In the genomic region with DNA sequence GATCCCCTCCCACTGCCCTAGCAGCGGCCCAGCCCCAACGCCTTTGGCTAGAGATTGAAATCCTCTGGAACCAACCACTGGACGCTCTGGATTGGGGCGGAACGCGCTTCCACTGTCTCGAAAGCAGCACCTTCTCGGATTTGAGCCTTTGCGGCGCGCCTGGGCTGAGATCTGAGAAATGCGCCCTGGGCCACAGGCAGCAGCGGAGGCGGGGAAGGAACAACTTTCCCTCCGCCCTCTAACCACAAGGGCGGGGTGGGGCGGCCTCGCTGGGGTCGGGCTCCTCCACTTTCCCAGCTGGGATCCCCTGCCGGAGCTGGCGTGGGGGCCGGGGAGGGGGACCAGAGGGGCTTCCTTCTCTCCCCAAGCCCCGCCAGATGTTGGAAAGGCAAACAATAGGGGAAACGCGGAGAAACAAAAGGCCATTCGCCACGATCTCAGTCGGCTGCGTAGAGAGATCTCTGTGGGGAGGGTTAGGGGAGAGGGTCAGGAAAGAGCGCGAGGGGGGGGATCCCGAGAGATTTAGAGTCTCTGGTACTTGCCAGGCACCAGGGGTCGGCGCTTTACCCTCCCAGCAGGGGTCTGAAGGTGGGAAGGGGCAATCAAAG, we compare ENCODE assay signal across 8 cellular contexts. TPM values are rescaled to one million over a fixed set of nuclear protein-coding genes. Genes with fewer than 3 reads are reported as not detected.
DNase-seq lines count a peak whose midpoint lies in the region; ATAC-seq and TF ChIP-seq lines count a peak whose summit lies in the region.

No MANE protein-coding gene starts in this region.

- intact Hi-C loops in colonic mucosa (cut with DNase I), result loop anchor here (2.0 to 10.0 kb wide), 3 partner anchors 62 to 196 kb away; no protein-coding TSS in a partner anchor
- intact Hi-C loops in left colon (cut with DNase I, micrococcal nuclease), result no loop called here

- DNase-seq in AG09309 (ENCODE audit: low read depth), result no peak
- peak; percentile 67 for DNase-seq in activated CD4-positive, alpha-beta T cell treated with anti-CD3 and anti-CD28 coated beads for 48 hours
- DNase-seq in colonic mucosa, result peak; percentile 92
- DNase-seq in left colon, result peak; percentile 85 to 87
- DNase-seq in stimulated activated CD4-positive, alpha-beta T cell treated with anti-CD3 and anti-CD28 coated beads, Interleukin-15, amount 100 ng/mL, for 1 hour (ENCODE audit: low read depth in 1 of 2, low spot score in 1 of 2), result peak; percentile 9 to 10
- no peak for DNase-seq in AML-193 (lab: John Stamatoyannopoulos, UW)

- H3K36me3 ChIP-seq in colonic mucosa, result no peaks in the 10 kb centered on the region

- no peaks in the 10 kb centered on the region for H3K4me1 ChIP-seq in colonic mucosa

- no peaks in the 10 kb centered on the region for H3K27me3 ChIP-seq in colonic mucosa

- peak overlapping the region; percentile 71 to 99 for H3K9ac ChIP-seq in colonic mucosa (ENCODE audit: low read depth in 2 of 2, low read length in 2 of 2)

- H3K27ac ChIP-seq in colonic mucosa, result peak overlapping the region; percentile 96

- no peaks in the 10 kb centered on the region for H3K9me3 ChIP-seq in colonic mucosa

- peak overlapping the region; percentile 48 for H3K4me3 ChIP-seq in AG09309 (ENCODE audit: control insufficient read depth, low read depth, low read length)
- H3K4me3 ChIP-seq in colonic mucosa, result peak overlapping the region; percentile 79

- ATAC-seq in GM19351 (IDR thresholded peaks at IDR 0.05; ENCODE audit: unreplicated experiment), result peak; percentile 49
- ATAC-seq in HG03460 (IDR thresholded peaks at IDR 0.05; ENCODE audit: unreplicated experiment), result peak; percentile 50
- ATAC-seq in left colon, result peak; percentile 85

- TF ChIP-seq CTCF in AG09309 (IDR thresholded peaks at IDR 0.05; ENCODE audit: control insufficient read depth, insufficient read depth, low read depth, low read length, missing control alignments), result no peak
- TF ChIP-seq CTCF in colonic mucosa (IDR thresholded peaks at IDR 0.05), result no peak

RNA-seq across cellular contexts. Expression of a gene that starts 1.2 kb away (rescaled TPM):
- total RNA-seq in colonic mucosa (10 to 100 TPM; 35.8 to 39.6 TPM), left colon (10 to 100 TPM; 42.2 to 47.1 TPM)

RNA-seq across cellular contexts. Expression of a gene that starts 4.3 kb away (rescaled TPM):
- total RNA-seq in colonic mucosa, result not detected
- total RNA-seq in left colon, result not detected

RNA-seq across cellular contexts. Expression of a gene that starts 44.9 kb away (rescaled TPM):
- total RNA-seq in colonic mucosa (10 to 100 TPM in 1 of 2 donors, 1 to 10 TPM in 1; 8.0 to 14.0 TPM), left colon (10 to 100 TPM; 10.7 to 13.4 TPM)

Comparison
In these comparisons a context has a peak if more than half of its experiments do, and no peak if none do; other contexts are left out.
1. DNase-seq: peak in activated CD4-positive, alpha-beta T cell treated with anti-CD3 and anti-CD28 coated beads for 48 hours (single experiment), colonic mucosa (single experiment), left colon (2 of 2) and stimulated activated CD4-positive, alpha-beta T cell treated with anti-CD3 and anti-CD28 coated beads, Interleukin-15, amount 100 ng/mL, for 1 hour (2 of 2); none in AG09309 (single experiment) and AML-193 (0 of 2).
2. Peak in every context shown above with its lines, with median percentiles within 50 percentile points of each other: ATAC-seq.